In genomic region chr1:206506405-206506802, GRCh38 we compare ENCODE assay signal across 2 cellular contexts.
TF ChIP-seq lines count a peak whose summit lies in the region.

No MANE protein-coding gene starts in this region.

TF ChIP-seq in liver, 16 proteins besides CTCF, POLR2A, EP300 and RAD21:
- TF ChIP-seq HNF4A (conservative IDR thresholded peaks at IDR 0.05) (no peak), YY1 (IDR thresholded peaks at IDR 0.05) (no peak), JUND (IDR thresholded peaks at IDR 0.05) (no peak), HNF4G (IDR thresholded peaks at IDR 0.05) (no peak), ATF3 (IDR thresholded peaks at IDR 0.05) (no peak)

TF ChIP-seq in HepG2, 621 proteins besides CTCF, POLR2A, EP300 and RAD21:
- no peak for TF ChIP-seq ZNF598 (CRISPR knock-in tag; IDR thresholded peaks at IDR 0.05; ENCODE audit: borderline replicate concordance)
- TF ChIP-seq HMG20A (CRISPR knock-in tag; IDR thresholded peaks at IDR 0.05; ENCODE audit: borderline replicate concordance): no peak
- TF ChIP-seq ZNF562 (CRISPR knock-in tag; IDR thresholded peaks at IDR 0.05; ENCODE audit: borderline replicate concordance): no peak
- TF ChIP-seq ATRX (CRISPR knock-in tag; IDR thresholded peaks at IDR 0.05; ENCODE audit: borderline replicate concordance): no peak
- TF ChIP-seq ZBTB1 (CRISPR knock-in tag; IDR thresholded peaks at IDR 0.05; ENCODE audit: borderline replicate concordance): no peak
- no peak for TF ChIP-seq SOX13 (IDR thresholded peaks at IDR 0.05)
- no peak for TF ChIP-seq SOX13 (CRISPR knock-in tag; conservative IDR thresholded peaks at IDR 0.05 in 1 of 2, IDR thresholded peaks at IDR 0.05 in 1 of 2)
- no peak for TF ChIP-seq RELA (CRISPR knock-in tag; IDR thresholded peaks at IDR 0.05)
- no peak for TF ChIP-seq ZNF792 (CRISPR knock-in tag; IDR thresholded peaks at IDR 0.05)
- TF ChIP-seq TP53 (CRISPR knock-in tag; conservative IDR thresholded peaks at IDR 0.05): no peak
- TF ChIP-seq, protein P1, sequence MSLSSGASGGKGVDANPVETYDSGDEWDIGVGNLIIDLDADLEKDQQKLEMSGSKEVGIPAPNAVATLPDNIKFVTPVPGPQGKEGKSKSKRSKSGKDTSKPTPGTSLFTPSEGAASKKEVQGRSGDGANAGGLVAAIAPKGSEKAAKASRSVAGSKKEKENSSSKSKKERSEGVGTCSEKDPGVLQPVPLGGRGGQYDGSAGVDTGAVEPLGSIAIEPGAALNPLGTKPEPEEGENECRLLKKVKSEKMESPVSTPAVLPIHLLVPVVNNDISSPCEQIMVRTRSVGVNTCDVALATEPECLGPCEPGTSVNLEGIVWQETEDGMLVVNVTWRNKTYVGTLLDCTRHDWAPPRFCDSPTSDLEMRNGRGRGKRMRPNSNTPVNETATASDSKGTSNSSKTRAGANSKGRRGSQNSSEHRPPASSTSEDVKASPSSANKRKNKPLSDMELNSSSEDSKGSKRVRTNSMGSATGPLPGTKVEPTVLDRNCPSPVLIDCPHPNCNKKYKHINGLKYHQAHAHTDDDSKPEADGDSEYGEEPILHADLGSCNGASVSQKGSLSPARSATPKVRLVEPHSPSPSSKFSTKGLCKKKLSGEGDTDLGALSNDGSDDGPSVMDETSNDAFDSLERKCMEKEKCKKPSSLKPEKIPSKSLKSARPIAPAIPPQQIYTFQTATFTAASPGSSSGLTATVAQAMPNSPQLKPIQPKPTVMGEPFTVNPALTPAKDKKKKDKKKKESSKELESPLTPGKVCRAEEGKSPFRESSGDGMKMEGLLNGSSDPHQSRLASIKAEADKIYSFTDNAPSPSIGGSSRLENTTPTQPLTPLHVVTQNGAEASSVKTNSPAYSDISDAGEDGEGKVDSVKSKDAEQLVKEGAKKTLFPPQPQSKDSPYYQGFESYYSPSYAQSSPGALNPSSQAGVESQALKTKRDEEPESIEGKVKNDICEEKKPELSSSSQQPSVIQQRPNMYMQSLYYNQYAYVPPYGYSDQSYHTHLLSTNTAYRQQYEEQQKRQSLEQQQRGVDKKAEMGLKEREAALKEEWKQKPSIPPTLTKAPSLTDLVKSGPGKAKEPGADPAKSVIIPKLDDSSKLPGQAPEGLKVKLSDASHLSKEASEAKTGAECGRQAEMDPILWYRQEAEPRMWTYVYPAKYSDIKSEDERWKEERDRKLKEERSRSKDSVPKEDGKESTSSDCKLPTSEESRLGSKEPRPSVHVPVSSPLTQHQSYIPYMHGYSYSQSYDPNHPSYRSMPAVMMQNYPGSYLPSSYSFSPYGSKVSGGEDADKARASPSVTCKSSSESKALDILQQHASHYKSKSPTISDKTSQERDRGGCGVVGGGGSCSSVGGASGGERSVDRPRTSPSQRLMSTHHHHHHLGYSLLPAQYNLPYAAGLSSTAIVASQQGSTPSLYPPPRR (CRISPR knock-in tag; IDR thresholded peaks at IDR 0.05; ENCODE audit: borderline replicate concordance): no peak
- TF ChIP-seq, protein P2, sequence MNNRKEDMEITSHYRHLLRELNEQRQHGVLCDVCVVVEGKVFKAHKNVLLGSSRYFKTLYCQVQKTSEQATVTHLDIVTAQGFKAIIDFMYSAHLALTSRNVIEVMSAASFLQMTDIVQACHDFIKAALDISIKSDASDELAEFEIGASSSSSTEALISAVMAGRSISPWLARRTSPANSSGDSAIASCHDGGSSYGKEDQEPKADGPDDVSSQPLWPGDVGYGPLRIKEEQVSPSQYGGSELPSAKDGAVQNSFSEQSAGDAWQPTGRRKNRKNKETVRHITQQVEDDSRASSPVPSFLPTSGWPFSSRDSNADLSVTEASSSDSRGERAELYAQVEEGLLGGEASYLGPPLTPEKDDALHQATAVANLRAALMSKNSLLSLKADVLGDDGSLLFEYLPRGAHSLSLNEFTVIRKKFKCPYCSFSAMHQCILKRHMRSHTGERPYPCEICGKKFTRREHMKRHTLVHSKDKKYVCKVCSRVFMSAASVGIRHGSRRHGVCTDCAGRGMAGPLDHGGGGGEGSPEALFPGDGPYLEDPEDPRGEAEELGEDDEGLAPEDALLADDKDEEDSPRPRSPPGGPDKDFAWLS (CRISPR knock-in tag; IDR thresholded peaks at IDR 0.05; ENCODE audit: borderline replicate concordance): no peak
- no peak for TF ChIP-seq EED (CRISPR knock-in tag; IDR thresholded peaks at IDR 0.05)
- TF ChIP-seq, protein P3, sequence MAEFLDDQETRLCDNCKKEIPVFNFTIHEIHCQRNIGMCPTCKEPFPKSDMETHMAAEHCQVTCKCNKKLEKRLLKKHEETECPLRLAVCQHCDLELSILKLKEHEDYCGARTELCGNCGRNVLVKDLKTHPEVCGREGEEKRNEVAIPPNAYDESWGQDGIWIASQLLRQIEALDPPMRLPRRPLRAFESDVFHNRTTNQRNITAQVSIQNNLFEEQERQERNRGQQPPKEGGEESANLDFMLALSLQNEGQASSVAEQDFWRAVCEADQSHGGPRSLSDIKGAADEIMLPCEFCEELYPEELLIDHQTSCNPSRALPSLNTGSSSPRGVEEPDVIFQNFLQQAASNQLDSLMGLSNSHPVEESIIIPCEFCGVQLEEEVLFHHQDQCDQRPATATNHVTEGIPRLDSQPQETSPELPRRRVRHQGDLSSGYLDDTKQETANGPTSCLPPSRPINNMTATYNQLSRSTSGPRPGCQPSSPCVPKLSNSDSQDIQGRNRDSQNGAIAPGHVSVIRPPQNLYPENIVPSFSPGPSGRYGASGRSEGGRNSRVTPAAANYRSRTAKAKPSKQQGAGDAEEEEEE (CRISPR knock-in tag; IDR thresholded peaks at IDR 0.05; ENCODE audit: borderline replicate concordance): no peak
- no peak for TF ChIP-seq THAP11 (CRISPR knock-in tag; IDR thresholded peaks at IDR 0.05)
